8 cellular contexts compared by ENCODE assay signal in the genomic region with DNA sequence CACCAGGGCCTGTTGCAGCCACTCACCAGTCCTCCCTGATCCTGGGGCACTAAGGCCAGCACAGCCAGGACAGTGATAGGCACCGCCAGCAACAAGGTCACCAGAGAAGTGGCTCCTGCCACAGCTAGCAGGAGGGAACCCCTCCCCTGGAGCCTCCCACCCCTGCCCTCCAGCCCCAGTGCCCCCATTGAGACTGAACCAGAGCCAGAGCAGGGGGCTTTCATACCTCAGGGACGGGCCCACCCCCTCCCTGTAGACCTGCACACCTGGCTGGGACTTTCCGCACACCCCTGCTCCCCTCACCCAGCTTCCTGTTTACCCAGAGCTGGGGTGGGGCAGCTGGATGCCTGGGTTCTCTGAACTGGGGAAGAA. TPM values are rescaled to one million over a fixed set of nuclear protein-coding genes. Genes with fewer than 3 reads are reported as not detected.
DNase-seq lines count a peak whose midpoint lies in the region; ATAC-seq, FAIRE-seq and TF ChIP-seq lines count a peak whose summit lies in the region.

Gene LTB, minus strand, starts transcription at position 195 of the 372 bp plus-strand sequence. Its CDS starts 7 bp downstream, at position 188.

- TF ChIP-seq CTCF in gastroesophageal sphincter (IDR thresholded peaks at IDR 0.05): no peak
- TF ChIP-seq CTCF in GM13977 (IDR thresholded peaks at IDR 0.05; ENCODE audit: extremely low read depth, insufficient read depth, missing control alignments): no peak

- peak within 1 kb of the TSS; percentile 91 for H3K27ac Mint-ChIP-seq in activated T-cell treated with anti-CD3 and anti-CD28 coated beads, Interleukin-2, amount 50 U/mL, for 24 hours

- H3K27me3 Mint-ChIP-seq in activated T-cell treated with anti-CD3 and anti-CD28 coated beads, Interleukin-2, amount 50 U/mL, for 24 hours: no peaks in the 10 kb centered on the region

- H3K9me3 Mint-ChIP-seq in activated T-cell treated with anti-CD3 and anti-CD28 coated beads, Interleukin-2, amount 50 U/mL, for 24 hours: no peaks in the 10 kb centered on the region

- no peak for TF ChIP-seq EP300 in gastroesophageal sphincter (IDR thresholded peaks at IDR 0.05)

- in situ Hi-C loops in GM13977 (cut with MboI; ENCODE audit: low pct_unique_long_range_greater_than_20kb, low sequenced_read_pairs, unreplicated experiment): no loop called here

- H3K4me1 ChIP-seq in gastroesophageal sphincter (peaks cover 0 to 21% (median 9%) of the 10 kb centered on the region in 3 donors), small intestine (ENCODE audit: control insufficient read depth in 2 of 2, insufficient read depth in 1 of 2, low read depth in 1 of 2, low read length in 1 of 2) (no peaks in the 10 kb centered on the region)

- H3K4me3 ChIP-seq in Jurkat, Clone E6-1 (ENCODE audit: low read length): peak within 1 kb of the TSS; percentile 86
- H3K4me3 ChIP-seq in gastroesophageal sphincter (peak within 1 kb of the TSS; percentile 41 to 65), small intestine (ENCODE audit: low read depth in 1 of 2, low read length in 2 of 2) (peak within 1 kb of the TSS; percentile 71)

- H3K4me3 Mint-ChIP-seq in activated T-cell treated with anti-CD3 and anti-CD28 coated beads, Interleukin-2, amount 50 U/mL, for 24 hours: peak within 1 kb of the TSS; percentile 97

- H3K36me3 Mint-ChIP-seq in activated T-cell treated with anti-CD3 and anti-CD28 coated beads, Interleukin-2, amount 50 U/mL, for 24 hours (ENCODE audit: low read depth): peaks cover 46% of the 10 kb centered on the region

- peak within 1 kb of the TSS; percentile 7 to 87 (median 83) for H3K27ac ChIP-seq in gastroesophageal sphincter
- peak within 1 kb of the TSS; percentile 59 to 84 for H3K27ac ChIP-seq in small intestine (ENCODE audit: low read depth in 1 of 2, low read length in 1 of 2)

- intact Hi-C loops in left colon (cut with DNase I, micrococcal nuclease): no loop called here

- peak; percentile 61 for DNase-seq in Jurkat, Clone E6-1 (ENCODE audit: low read depth, low spot score)
- peak; percentile 73 for DNase-seq in activated T-cell treated with anti-CD3 and anti-CD28 coated beads, Interleukin-2, amount 50 U/mL, for 24 hours
- DNase-seq in small intestine (no peak), medulla oblongata (ENCODE audit: extremely low spot score) (no peak), left colon (no peak), GM13977 (ENCODE audit: low spot score) (no peak), retina (no peak)

- peaks cover 78% of the 10 kb centered on the region for H3K4me1 Mint-ChIP-seq in activated T-cell treated with anti-CD3 and anti-CD28 coated beads, Interleukin-2, amount 50 U/mL, for 24 hours (ENCODE audit: low read depth)

- FAIRE-seq in small intestine (lab: Jason Lieb, UNC): no peak

- no peaks in the 10 kb centered on the region for H3K9me3 ChIP-seq in gastroesophageal sphincter
- H3K9me3 ChIP-seq in small intestine (ENCODE audit: control insufficient read depth, low read depth): no peaks in the 10 kb centered on the region

- WGBS in gastroesophageal sphincter (ENCODE audit: low coverage in 1 of 2), 2 donors: no CpG with 5 or more reads among the region's 3 CpGs
- WGBS in small intestine, 3 donors: 49 to 50% (median 49%) methylated on average over 3 of the region's 3 CpGs

- H3K36me3 ChIP-seq in gastroesophageal sphincter: no peaks in the 10 kb centered on the region
- no peaks in the 10 kb centered on the region for H3K36me3 ChIP-seq in small intestine (ENCODE audit: control insufficient read depth in 2 of 2, insufficient read depth in 2 of 2, low read length in 2 of 2)

- ATAC-seq in gastroesophageal sphincter: no peak
- no peak for ATAC-seq in left colon

- peaks cover 8% of the 10 kb centered on the region for H3K27me3 ChIP-seq in gastroesophageal sphincter
- H3K27me3 ChIP-seq in small intestine (ENCODE audit: control insufficient read depth in 2 of 2, insufficient read depth in 2 of 2, low read length in 2 of 2): no peaks in the 10 kb centered on the region

- no peak for TF ChIP-seq POLR2A in gastroesophageal sphincter (IDR thresholded peaks at IDR 0.05)

RNA-seq across cellular contexts. Expression of gene LTB, which starts in this region (rescaled TPM):
- 10.3 TPM for polyA plus RNA-seq in Jurkat, Clone E6-1 (2012; ENCODE audit: insufficient read depth, insufficient read length)
- total RNA-seq in gastroesophageal sphincter (under 1 TPM in 1 of 4 donors, not detected in 3; 0.57 TPM), left colon (1 to 10 TPM in 1 of 2 donors, under 1 TPM in 1; 0.70 to 3.0 TPM)
- 1 to 10 TPM; 4.0 to 9.5 (median 6.5) TPM for polyA plus RNA-seq in small intestine

Comparison
In these comparisons a context has a peak if more than half of its experiments do, and no peak if none do; other contexts are left out.
1. DNase-seq: peak in Jurkat, Clone E6-1 (single experiment) and activated T-cell treated with anti-CD3 and anti-CD28 coated beads, Interleukin-2, amount 50 U/mL, for 24 hours (single experiment); none in small intestine (single experiment), medulla oblongata (single experiment), left colon (0 of 2), GM13977 (single experiment) and retina (single experiment).
2. Peak in every context shown above with its lines, with median percentiles within 50 percentile points of each other: H3K4me3 ChIP-seq.